In genomic region chr3:151085227-151085888, GRCh38 we compare ENCODE assay signal across 8 cellular contexts. TPM values are rescaled to one million over a fixed set of nuclear protein-coding genes. Genes with fewer than 3 reads are reported as not detected.
DNase-seq lines count a peak whose midpoint lies in the region; ATAC-seq and TF ChIP-seq lines count a peak whose summit lies in the region.

Gene MED12L (plus strand): TSS chr3:151085664. CDS start chr3:151086927, 1,263 bp downstream.

- H3K27ac Mint-ChIP-seq in CD4-positive, CD25-positive, alpha-beta regulatory T cell, result peak within 1 kb of the TSS in 1 of 3 donors; percentile 69
- H3K27ac Mint-ChIP-seq in activated T-helper 17 cell treated with anti-CD3 and anti-CD28 coated beads, Interleukin-2, amount 50 U/mL, for 72 hours, result no peak within 1 kb of the TSS
- H3K27ac Mint-ChIP-seq in naive thymus-derived CD4-positive, alpha-beta T cell, result no peak within 1 kb of the TSS

- peak within 1 kb of the TSS in 3 of 4 donors; percentile 55 to 72 (median 60) for H3K4me3 Mint-ChIP-seq in CD4-positive, CD25-positive, alpha-beta regulatory T cell
- peak within 1 kb of the TSS; percentile 76 for H3K4me3 Mint-ChIP-seq in activated T-helper 17 cell treated with anti-CD3 and anti-CD28 coated beads, Interleukin-2, amount 50 U/mL, for 72 hours
- H3K4me3 Mint-ChIP-seq in naive thymus-derived CD4-positive, alpha-beta T cell, result peak within 1 kb of the TSS; percentile 85 to 94 (median 90)

- peaks cover 17% of the 10 kb centered on the region for H3K4me1 ChIP-seq in CD4-positive, CD25-positive, alpha-beta regulatory T cell (ENCODE audit: control insufficient read depth, insufficient read depth, low read length, poor library complexity, severe bottlenecking)
- H3K4me1 ChIP-seq in naive thymus-derived CD4-positive, alpha-beta T cell (ENCODE audit: control insufficient read depth in 2 of 2, insufficient read depth in 2 of 2, low read length in 2 of 2), result peaks cover 0 to 6% of the 10 kb centered on the region in 2 donors

- peaks cover 38% of the 10 kb centered on the region for H3K27me3 ChIP-seq in CD4-positive, CD25-positive, alpha-beta regulatory T cell (ENCODE audit: control insufficient read depth, insufficient read depth, low read length)
- H3K27me3 ChIP-seq in naive thymus-derived CD4-positive, alpha-beta T cell (ENCODE audit: control insufficient read depth in 2 of 2, insufficient read depth in 2 of 2, low read length in 2 of 2), result peaks cover 0 to 10% of the 10 kb centered on the region in 2 donors

- no peak within 1 kb of the TSS for H3K4me3 ChIP-seq in CD4-positive, CD25-positive, alpha-beta regulatory T cell (ENCODE audit: low read depth, low read length)
- peak within 1 kb of the TSS; percentile 58 for H3K4me3 ChIP-seq in fibroblast of pulmonary artery (replicated peaks; ENCODE audit: low read depth, low read length)
- peak within 1 kb of the TSS; percentile 58 for H3K4me3 ChIP-seq in naive thymus-derived CD4-positive, alpha-beta T cell (ENCODE audit: low read length)

- no peak for TF ChIP-seq CTCF in fibroblast of pulmonary artery (IDR thresholded peaks at IDR 0.05; ENCODE audit: low read length, missing control alignments)

- no peaks in the 10 kb centered on the region for H3K36me3 ChIP-seq in CD4-positive, CD25-positive, alpha-beta regulatory T cell (ENCODE audit: control insufficient read depth, insufficient read depth, low read length)
- H3K36me3 ChIP-seq in naive thymus-derived CD4-positive, alpha-beta T cell (ENCODE audit: control insufficient read depth in 2 of 3, insufficient read depth in 3 of 3, low read length in 3 of 3), result no peaks in the 10 kb centered on the region

- H3K9me3 ChIP-seq in CD4-positive, CD25-positive, alpha-beta regulatory T cell (ENCODE audit: control insufficient read depth in 2 of 2, low read length in 2 of 2), result no peaks in the 10 kb centered on the region
- no peaks in the 10 kb centered on the region for H3K9me3 ChIP-seq in naive thymus-derived CD4-positive, alpha-beta T cell (ENCODE audit: control insufficient read depth in 2 of 3, low read length in 3 of 3)

- H3K36me3 Mint-ChIP-seq in CD4-positive, CD25-positive, alpha-beta regulatory T cell, result no peaks in the 10 kb centered on the region
- H3K36me3 Mint-ChIP-seq in activated T-helper 17 cell treated with anti-CD3 and anti-CD28 coated beads, Interleukin-2, amount 50 U/mL, for 72 hours (ENCODE audit: low read depth), result no peaks in the 10 kb centered on the region
- peaks cover 0 to 3% (median 0%) of the 10 kb centered on the region in 5 donors for H3K36me3 Mint-ChIP-seq in naive thymus-derived CD4-positive, alpha-beta T cell

- ATAC-seq in CD4-positive, CD25-positive, alpha-beta regulatory T cell (ENCODE audit: low read depth in 2 of 2), result peak; percentile 41 to 47
- peak; percentile 66 for ATAC-seq in GM19395 (IDR thresholded peaks at IDR 0.05; ENCODE audit: unreplicated experiment)
- ATAC-seq in HG03520 (IDR thresholded peaks at IDR 0.05; ENCODE audit: unreplicated experiment), result peak; percentile 69
- ATAC-seq in activated T-helper 17 cell treated with anti-CD3 and anti-CD28 coated beads, Interleukin-2, amount 50 U/mL, for 72 hours (replicated peaks), result peak; percentile 81
- peak; percentile 68 for ATAC-seq in naive thymus-derived CD4-positive, alpha-beta T cell

- intact Hi-C loops in naive thymus-derived CD4-positive, alpha-beta T cell (cut with micrococcal nuclease), result loop anchor here (5.0 kb wide), 5 partner anchors 62 to 483 kb away; partner anchors contain the start of genes ERICH6 (in 1 of the 2) and SELENOT (in 1 of the 2)

- peak in 1 of 3 donors; percentile 52 for DNase-seq in CD4-positive, CD25-positive, alpha-beta regulatory T cell
- DNase-seq in NCI-H748 treated with DMSO at 0.1 percent for 48 hours (lab: John Stamatoyannopoulos, UW) (peak; percentile 22), fibroblast of pulmonary artery (ENCODE audit: low read depth) (peak; percentile 76), stromal cell of bone marrow (ENCODE audit: low read depth) (peak; percentile 34)
- DNase-seq in naive thymus-derived CD4-positive, alpha-beta T cell, result peak in 6 of 9 donors; percentile 3 to 79 (median 22)

- CTCF ChIA-PET in naive thymus-derived CD4-positive, alpha-beta T cell (lab: Charles Lee), result no interaction called here

- peaks cover 57% of the 10 kb centered on the region for H3K27me3 Mint-ChIP-seq in CD4-positive, CD25-positive, alpha-beta regulatory T cell
- H3K27me3 Mint-ChIP-seq in activated T-helper 17 cell treated with anti-CD3 and anti-CD28 coated beads, Interleukin-2, amount 50 U/mL, for 72 hours, result peaks cover 31% of the 10 kb centered on the region
- H3K27me3 Mint-ChIP-seq in naive thymus-derived CD4-positive, alpha-beta T cell, result peaks cover 36 to 74% (median 57%) of the 10 kb centered on the region in 5 donors

- no peak within 1 kb of the TSS for H3K27ac ChIP-seq in CD4-positive, CD25-positive, alpha-beta regulatory T cell (ENCODE audit: insufficient read depth, low read length, poor library complexity, severe bottlenecking)
- no peak within 1 kb of the TSS for H3K27ac ChIP-seq in naive thymus-derived CD4-positive, alpha-beta T cell (ENCODE audit: low read depth, low read length)

- H3K4me1 Mint-ChIP-seq in CD4-positive, CD25-positive, alpha-beta regulatory T cell, result peaks cover 0 to 11% (median 5%) of the 10 kb centered on the region in 4 donors
- H3K4me1 Mint-ChIP-seq in activated T-helper 17 cell treated with anti-CD3 and anti-CD28 coated beads, Interleukin-2, amount 50 U/mL, for 72 hours, result no peaks in the 10 kb centered on the region
- peaks cover 0 to 21% (median 11%) of the 10 kb centered on the region in 7 donors for H3K4me1 Mint-ChIP-seq in naive thymus-derived CD4-positive, alpha-beta T cell

- peaks cover 0 to 2% (median 0%) of the 10 kb centered on the region in 7 donors for H3K9me3 Mint-ChIP-seq in CD4-positive, CD25-positive, alpha-beta regulatory T cell
- H3K9me3 Mint-ChIP-seq in activated T-helper 17 cell treated with anti-CD3 and anti-CD28 coated beads, Interleukin-2, amount 50 U/mL, for 72 hours, result no peaks in the 10 kb centered on the region
- H3K9me3 Mint-ChIP-seq in naive thymus-derived CD4-positive, alpha-beta T cell, result peaks cover 0 to 2% (median 0%) of the 10 kb centered on the region in 11 donors

- POLR2A ChIA-PET in naive thymus-derived CD4-positive, alpha-beta T cell (lab: Charles Lee), result no interaction called here

RNA-seq across cellular contexts. Expression of gene MED12L, which starts in this region (rescaled TPM):
- 2.7 TPM for total RNA-seq in CD4-positive, CD25-positive, alpha-beta regulatory T cell
- not detected for polyA plus RNA-seq in CD4-positive, CD25-positive, alpha-beta regulatory T cell
- total RNA-seq in activated T-helper 17 cell treated with anti-CD3 and anti-CD28 coated beads, Interleukin-2, amount 50 U/mL, for 72 hours, result 1 to 10 TPM; 3.3 to 6.4 TPM
- total RNA-seq in naive thymus-derived CD4-positive, alpha-beta T cell, result 1 to 10 TPM in 2 of 5 experiments, under 1 TPM in 3; 0.32 to 4.9 (median 0.68) TPM
- polyA plus RNA-seq in naive thymus-derived CD4-positive, alpha-beta T cell, result not detected
